8 cellular contexts compared by ENCODE assay signal in genomic region chr1:112337028-112337531, GRCh38. TPM values are rescaled to one million over a fixed set of nuclear protein-coding genes. Genes with fewer than 3 reads are reported as not detected.
DNase-seq lines count a peak whose midpoint lies in the region; ATAC-seq, FAIRE-seq and TF ChIP-seq lines count a peak whose summit lies in the region.

No MANE protein-coding gene starts in this region.

- H3K9me3 ChIP-seq in kidney (ENCODE audit: control insufficient read depth in 1 of 2, low read length in 2 of 2) (no peaks in the 10 kb centered on the region), thyroid gland (no peaks in the 10 kb centered on the region)

- no peaks in the 10 kb centered on the region for H3K36me3 ChIP-seq in kidney (ENCODE audit: control insufficient read depth in 1 of 2, insufficient read depth in 2 of 2, low read length in 2 of 2)
- no peaks in the 10 kb centered on the region for H3K36me3 ChIP-seq in thyroid gland

- H3K27me3 ChIP-seq in thyroid gland, result no peaks in the 10 kb centered on the region

- H3K4me3 ChIP-seq in AG09309 (ENCODE audit: control insufficient read depth, low read depth, low read length), result no peak overlapping the region
- H3K4me3 ChIP-seq in astrocyte of the cerebellum (ENCODE audit: low read depth, low read length), result no peak overlapping the region
- H3K4me3 ChIP-seq in kidney (ENCODE audit: low read length in 2 of 2), result no peak overlapping the region
- H3K4me3 ChIP-seq in thyroid gland (replicated peaks in 1 of 3), result no peak overlapping the region

- in situ Hi-C loops in astrocyte of the cerebellum (cut with HindIII; ENCODE audit: low sequenced_read_pairs), result no loop called here

- no peak for TF ChIP-seq POLR2A in thyroid gland (IDR thresholded peaks at IDR 0.05)

- FAIRE-seq in kidney (lab: Jason Lieb, UNC), result no peak

- 36 to 41% methylated on average over 13 of the region's 13 CpGs for WGBS in thyroid gland, 2 donors

- peak; percentile 76 for TF ChIP-seq CTCF in AG09309 (IDR thresholded peaks at IDR 0.05; ENCODE audit: control insufficient read depth, insufficient read depth, low read depth, low read length, missing control alignments)
- peak; percentile 55 for TF ChIP-seq CTCF in GM12874 (IDR thresholded peaks at IDR 0.05; ENCODE audit: insufficient read depth, low read depth, low read length)
- TF ChIP-seq CTCF in astrocyte of the cerebellum (IDR thresholded peaks at IDR 0.05; ENCODE audit: low read depth, low read length, missing control alignments), result peak; percentile 46
- peak; percentile 40 for TF ChIP-seq CTCF in kidney (IDR thresholded peaks at IDR 0.05; ENCODE audit: borderline replicate concordance, extremely low read depth, insufficient read depth)
- peak in 4 of 6 experiments; percentile 13 to 50 (median 26) for TF ChIP-seq CTCF in thyroid gland (IDR thresholded peaks at IDR 0.05)

- H3K9ac ChIP-seq in kidney (ENCODE audit: low read length in 2 of 2), result no peak overlapping the region

- H3K4me1 ChIP-seq in kidney (ENCODE audit: control insufficient read depth in 1 of 2, insufficient read depth in 1 of 2, low read depth in 1 of 2, low read length in 2 of 2) (no peaks in the 10 kb centered on the region), thyroid gland (no peaks in the 10 kb centered on the region)

- ATAC-seq in HG03095 (IDR thresholded peaks at IDR 0.05; ENCODE audit: unreplicated experiment), result no peak

- intact Hi-C loops in kidney (cut with DNase I), result no loop called here
- intact Hi-C loops in thyroid gland (cut with DNase I), result no loop called here

- H3K27ac ChIP-seq in kidney (ENCODE audit: low read depth in 2 of 2, low read length in 2 of 2) (no peak overlapping the region), thyroid gland (no peak overlapping the region)

- DNase-seq in AG09309 (ENCODE audit: low read depth) (no peak), NCI-H69 (lab: John Stamatoyannopoulos, UW) (peak; percentile 51), astrocyte of the cerebellum (ENCODE audit: low read depth) (no peak), kidney (no peak), thyroid gland (peak; percentile 26 to 31)
- DNase-seq in stimulated activated naive CD4-positive, alpha-beta T cell treated with Interleukin-2 at 50 U/mL for 16 hours (lab: John Stamatoyannopoulos, UW), result no peak

RNA-seq across cellular contexts. Expression of gene CTTNBP2NL, which starts 58.9 kb away (rescaled TPM):
- total RNA-seq in kidney (65.4 TPM), thyroid gland (10 to 100 TPM; 11.8 to 20.7 (median 19.2) TPM)
- polyA plus RNA-seq in kidney (ENCODE audit: insufficient read depth, low read depth, low replicate concordance), result 6.7 TPM

Comparison
In these comparisons a context has a peak if more than half of its experiments do, and no peak if none do; other contexts are left out.
1. DNase-seq: peak in NCI-H69 (single experiment) and thyroid gland (2 of 2); none in AG09309 (single experiment), astrocyte of the cerebellum (single experiment), kidney (single experiment) and stimulated activated naive CD4-positive, alpha-beta T cell treated with Interleukin-2 at 50 U/mL for 16 hours (single experiment).
2. CTCF ChIP-seq: peak in every context shown above with its lines; median percentile 76 in AG09309; 55 in GM12874; 46 in astrocyte of the cerebellum; 40 in kidney; 26 in thyroid gland.